3 cellular contexts compared by ENCODE assay signal in the genomic region with DNA sequence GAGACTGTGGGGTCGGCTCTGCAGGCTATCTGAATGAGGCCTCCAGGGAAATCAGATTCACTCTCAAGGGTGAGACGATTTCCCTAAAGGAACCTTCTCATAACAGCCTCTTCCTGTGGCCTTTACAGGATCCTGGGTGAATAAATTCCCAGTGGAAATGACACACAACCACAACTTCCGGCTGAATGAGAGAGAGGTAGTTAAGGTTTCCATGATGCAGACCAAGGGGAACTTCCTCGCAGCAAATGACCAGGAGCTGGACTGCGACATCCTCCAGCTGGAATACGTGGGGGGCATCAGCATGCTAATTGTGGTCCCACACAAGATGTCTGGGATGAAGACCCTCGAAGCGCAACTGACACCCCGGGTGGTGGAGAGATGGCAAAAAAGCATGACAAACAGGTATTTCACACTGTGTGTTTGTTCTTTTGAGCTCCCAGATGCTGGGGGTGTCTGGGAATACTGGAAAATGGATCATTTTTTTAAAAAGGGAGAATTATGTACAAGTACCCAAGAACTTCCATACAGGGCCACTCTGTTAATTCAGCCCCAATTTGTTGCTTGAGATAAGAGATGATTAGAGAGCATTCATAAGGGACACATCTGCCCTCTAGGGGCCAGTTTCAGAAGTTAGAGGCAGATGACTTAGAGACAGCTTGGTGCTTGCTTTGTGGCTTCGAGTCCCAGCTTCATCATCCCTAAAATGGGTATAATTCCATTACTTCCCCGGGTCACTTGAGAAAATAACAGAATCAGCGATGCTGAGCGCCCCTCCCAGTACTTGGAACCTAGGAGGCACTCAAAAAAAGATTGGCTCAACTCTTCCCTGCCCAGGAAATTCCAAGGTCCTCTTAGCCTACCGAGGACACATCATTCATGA.
TF ChIP-seq lines count a peak whose summit lies in the region.

No MANE protein-coding gene starts in this region.

TF ChIP-seq in Ishikawa, 13 proteins besides CTCF, POLR2A, EP300 and RAD21:
- no peak for TF ChIP-seq TAF1 (IDR thresholded peaks at IDR 0.05; ENCODE audit: low read depth)
- TF ChIP-seq TEAD4 (IDR thresholded peaks at IDR 0.05), result no peak
- no peak for TF ChIP-seq NFIC (IDR thresholded peaks at IDR 0.05)
- TF ChIP-seq, protein P1, sequence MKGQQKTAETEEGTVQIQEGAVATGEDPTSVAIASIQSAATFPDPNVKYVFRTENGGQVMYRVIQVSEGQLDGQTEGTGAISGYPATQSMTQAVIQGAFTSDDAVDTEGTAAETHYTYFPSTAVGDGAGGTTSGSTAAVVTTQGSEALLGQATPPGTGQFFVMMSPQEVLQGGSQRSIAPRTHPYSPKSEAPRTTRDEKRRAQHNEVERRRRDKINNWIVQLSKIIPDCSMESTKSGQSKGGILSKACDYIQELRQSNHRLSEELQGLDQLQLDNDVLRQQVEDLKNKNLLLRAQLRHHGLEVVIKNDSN (IDR thresholded peaks at IDR 0.05), result no peak
- TF ChIP-seq, protein P2, sequence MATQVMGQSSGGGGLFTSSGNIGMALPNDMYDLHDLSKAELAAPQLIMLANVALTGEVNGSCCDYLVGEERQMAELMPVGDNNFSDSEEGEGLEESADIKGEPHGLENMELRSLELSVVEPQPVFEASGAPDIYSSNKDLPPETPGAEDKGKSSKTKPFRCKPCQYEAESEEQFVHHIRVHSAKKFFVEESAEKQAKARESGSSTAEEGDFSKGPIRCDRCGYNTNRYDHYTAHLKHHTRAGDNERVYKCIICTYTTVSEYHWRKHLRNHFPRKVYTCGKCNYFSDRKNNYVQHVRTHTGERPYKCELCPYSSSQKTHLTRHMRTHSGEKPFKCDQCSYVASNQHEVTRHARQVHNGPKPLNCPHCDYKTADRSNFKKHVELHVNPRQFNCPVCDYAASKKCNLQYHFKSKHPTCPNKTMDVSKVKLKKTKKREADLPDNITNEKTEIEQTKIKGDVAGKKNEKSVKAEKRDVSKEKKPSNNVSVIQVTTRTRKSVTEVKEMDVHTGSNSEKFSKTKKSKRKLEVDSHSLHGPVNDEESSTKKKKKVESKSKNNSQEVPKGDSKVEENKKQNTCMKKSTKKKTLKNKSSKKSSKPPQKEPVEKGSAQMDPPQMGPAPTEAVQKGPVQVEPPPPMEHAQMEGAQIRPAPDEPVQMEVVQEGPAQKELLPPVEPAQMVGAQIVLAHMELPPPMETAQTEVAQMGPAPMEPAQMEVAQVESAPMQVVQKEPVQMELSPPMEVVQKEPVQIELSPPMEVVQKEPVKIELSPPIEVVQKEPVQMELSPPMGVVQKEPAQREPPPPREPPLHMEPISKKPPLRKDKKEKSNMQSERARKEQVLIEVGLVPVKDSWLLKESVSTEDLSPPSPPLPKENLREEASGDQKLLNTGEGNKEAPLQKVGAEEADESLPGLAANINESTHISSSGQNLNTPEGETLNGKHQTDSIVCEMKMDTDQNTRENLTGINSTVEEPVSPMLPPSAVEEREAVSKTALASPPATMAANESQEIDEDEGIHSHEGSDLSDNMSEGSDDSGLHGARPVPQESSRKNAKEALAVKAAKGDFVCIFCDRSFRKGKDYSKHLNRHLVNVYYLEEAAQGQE (IDR thresholded peaks at IDR 0.05; ENCODE audit: low read depth), result no peak
- no peak for TF ChIP-seq YY1 (IDR thresholded peaks at IDR 0.05; ENCODE audit: low read depth)
- TF ChIP-seq, protein P3, sequence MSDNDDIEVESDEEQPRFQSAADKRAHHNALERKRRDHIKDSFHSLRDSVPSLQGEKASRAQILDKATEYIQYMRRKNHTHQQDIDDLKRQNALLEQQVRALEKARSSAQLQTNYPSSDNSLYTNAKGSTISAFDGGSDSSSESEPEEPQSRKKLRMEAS (IDR thresholded peaks at IDR 0.05), result no peak
- no peak for TF ChIP-seq CREB1 (IDR thresholded peaks at IDR 0.05; ENCODE audit: low read depth)
- no peak for TF ChIP-seq FOXM1 (IDR thresholded peaks at IDR 0.05; ENCODE audit: borderline replicate concordance, low read depth)
- TF ChIP-seq CEBPB (IDR thresholded peaks at IDR 0.05), result no peak
- no peak for TF ChIP-seq TCF12 (IDR thresholded peaks at IDR 0.05; ENCODE audit: low read depth)
- TF ChIP-seq ZBTB7A (IDR thresholded peaks at IDR 0.05; ENCODE audit: low read depth), result no peak
- no peak for TF ChIP-seq EGR1 (IDR thresholded peaks at IDR 0.05)

TF ChIP-seq in SK-N-SH, 30 proteins besides CTCF, POLR2A, EP300 and RAD21:
- TF ChIP-seq, protein P4, sequence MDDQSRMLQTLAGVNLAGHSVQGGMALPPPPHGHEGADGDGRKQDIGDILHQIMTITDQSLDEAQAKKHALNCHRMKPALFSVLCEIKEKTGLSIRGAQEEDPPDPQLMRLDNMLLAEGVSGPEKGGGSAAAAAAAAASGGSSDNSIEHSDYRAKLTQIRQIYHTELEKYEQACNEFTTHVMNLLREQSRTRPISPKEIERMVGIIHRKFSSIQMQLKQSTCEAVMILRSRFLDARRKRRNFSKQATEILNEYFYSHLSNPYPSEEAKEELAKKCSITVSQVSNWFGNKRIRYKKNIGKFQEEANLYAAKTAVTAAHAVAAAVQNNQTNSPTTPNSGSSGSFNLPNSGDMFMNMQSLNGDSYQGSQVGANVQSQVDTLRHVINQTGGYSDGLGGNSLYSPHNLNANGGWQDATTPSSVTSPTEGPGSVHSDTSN (IDR thresholded peaks at IDR 0.05), result no peak
- TF ChIP-seq SMC3 (IDR thresholded peaks at IDR 0.05; ENCODE audit: low read depth, low read length), result 0 out of 2 replicates have a peak, but pooled peaks have one; percentile 10

TF ChIP-seq in K562, 482 proteins besides CTCF, POLR2A, EP300 and RAD21 (continues in another document):
- TF ChIP-seq ILK (tag; IDR thresholded peaks at IDR 0.05; ENCODE audit: borderline replicate concordance, low read depth), result no peak
- TF ChIP-seq, protein P5, sequence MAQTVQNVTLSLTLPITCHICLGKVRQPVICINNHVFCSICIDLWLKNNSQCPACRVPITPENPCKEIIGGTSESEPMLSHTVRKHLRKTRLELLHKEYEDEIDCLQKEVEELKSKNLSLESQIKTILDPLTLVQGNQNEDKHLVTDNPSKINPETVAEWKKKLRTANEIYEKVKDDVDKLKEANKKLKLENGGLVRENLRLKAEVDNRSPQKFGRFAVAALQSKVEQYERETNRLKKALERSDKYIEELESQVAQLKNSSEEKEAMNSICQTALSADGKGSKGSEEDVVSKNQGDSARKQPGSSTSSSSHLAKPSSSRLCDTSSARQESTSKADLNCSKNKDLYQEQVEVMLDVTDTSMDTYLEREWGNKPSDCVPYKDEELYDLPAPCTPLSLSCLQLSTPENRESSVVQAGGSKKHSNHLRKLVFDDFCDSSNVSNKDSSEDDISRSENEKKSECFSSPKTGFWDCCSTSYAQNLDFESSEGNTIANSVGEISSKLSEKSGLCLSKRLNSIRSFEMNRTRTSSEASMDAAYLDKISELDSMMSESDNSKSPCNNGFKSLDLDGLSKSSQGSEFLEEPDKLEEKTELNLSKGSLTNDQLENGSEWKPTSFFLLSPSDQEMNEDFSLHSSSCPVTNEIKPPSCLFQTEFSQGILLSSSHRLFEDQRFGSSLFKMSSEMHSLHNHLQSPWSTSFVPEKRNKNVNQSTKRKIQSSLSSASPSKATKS (CRISPR knock-in tag; IDR thresholded peaks at IDR 0.05), result no peak
- TF ChIP-seq PHF8 (IDR thresholded peaks at IDR 0.05; ENCODE audit: borderline replicate concordance, low read length), result no peak
- no peak for TF ChIP-seq ZNF507 (tag; conservative IDR thresholded peaks at IDR 0.05)
- no peak for TF ChIP-seq ZNF76 (CRISPR knock-in tag; IDR thresholded peaks at IDR 0.05; ENCODE audit: borderline replicate concordance)
- TF ChIP-seq TCF7L2 (IDR thresholded peaks at IDR 0.05; ENCODE audit: low read depth, low read length), result no peak
- TF ChIP-seq SAFB (IDR thresholded peaks at IDR 0.05; ENCODE audit: borderline replicate concordance, low read depth, low read length), result no peak
- no peak for TF ChIP-seq STAT5B (CRISPR knock-in tag; IDR thresholded peaks at IDR 0.05)
- TF ChIP-seq, protein P6, sequence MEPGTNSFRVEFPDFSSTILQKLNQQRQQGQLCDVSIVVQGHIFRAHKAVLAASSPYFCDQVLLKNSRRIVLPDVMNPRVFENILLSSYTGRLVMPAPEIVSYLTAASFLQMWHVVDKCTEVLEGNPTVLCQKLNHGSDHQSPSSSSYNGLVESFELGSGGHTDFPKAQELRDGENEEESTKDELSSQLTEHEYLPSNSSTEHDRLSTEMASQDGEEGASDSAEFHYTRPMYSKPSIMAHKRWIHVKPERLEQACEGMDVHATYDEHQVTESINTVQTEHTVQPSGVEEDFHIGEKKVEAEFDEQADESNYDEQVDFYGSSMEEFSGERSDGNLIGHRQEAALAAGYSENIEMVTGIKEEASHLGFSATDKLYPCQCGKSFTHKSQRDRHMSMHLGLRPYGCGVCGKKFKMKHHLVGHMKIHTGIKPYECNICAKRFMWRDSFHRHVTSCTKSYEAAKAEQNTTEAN (CRISPR knock-in tag; IDR thresholded peaks at IDR 0.05), result no peak
- TF ChIP-seq SMARCA4 (IDR thresholded peaks at IDR 0.05), result no peak
- no peak for TF ChIP-seq NCOA1 (IDR thresholded peaks at IDR 0.05; ENCODE audit: low read depth)
- TF ChIP-seq PHF20 (IDR thresholded peaks at IDR 0.05; ENCODE audit: partially characterized antibody), result no peak
- TF ChIP-seq ARNT (IDR thresholded peaks at IDR 0.05), result no peak
- TF ChIP-seq ZNF431 (CRISPR knock-in tag; IDR thresholded peaks at IDR 0.05), result no peak
- TF ChIP-seq RCOR1 (IDR thresholded peaks at IDR 0.05; ENCODE audit: borderline replicate concordance in 1 of 2, low read depth in 2 of 2, low read length in 2 of 2), result peak; percentile 28 to 93; a peak in 3 of 4 replicates
- no peak for TF ChIP-seq DIDO1 (tag; IDR thresholded peaks at IDR 0.05; ENCODE audit: low read depth)
- no peak for TF ChIP-seq MECOM (CRISPR knock-in tag; IDR thresholded peaks at IDR 0.05)
- TF ChIP-seq, protein P7, sequence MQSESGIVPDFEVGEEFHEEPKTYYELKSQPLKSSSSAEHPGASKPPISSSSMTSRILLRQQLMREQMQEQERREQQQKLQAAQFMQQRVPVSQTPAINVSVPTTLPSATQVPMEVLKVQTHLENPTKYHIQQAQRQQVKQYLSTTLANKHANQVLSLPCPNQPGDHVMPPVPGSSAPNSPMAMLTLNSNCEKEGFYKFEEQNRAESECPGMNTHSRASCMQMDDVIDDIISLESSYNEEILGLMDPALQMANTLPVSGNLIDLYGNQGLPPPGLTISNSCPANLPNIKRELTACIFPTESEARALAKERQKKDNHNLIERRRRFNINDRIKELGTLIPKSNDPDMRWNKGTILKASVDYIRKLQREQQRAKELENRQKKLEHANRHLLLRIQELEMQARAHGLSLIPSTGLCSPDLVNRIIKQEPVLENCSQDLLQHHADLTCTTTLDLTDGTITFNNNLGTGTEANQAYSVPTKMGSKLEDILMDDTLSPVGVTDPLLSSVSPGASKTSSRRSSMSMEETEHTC (IDR thresholded peaks at IDR 0.05), result no peak
- TF ChIP-seq, protein P8, sequence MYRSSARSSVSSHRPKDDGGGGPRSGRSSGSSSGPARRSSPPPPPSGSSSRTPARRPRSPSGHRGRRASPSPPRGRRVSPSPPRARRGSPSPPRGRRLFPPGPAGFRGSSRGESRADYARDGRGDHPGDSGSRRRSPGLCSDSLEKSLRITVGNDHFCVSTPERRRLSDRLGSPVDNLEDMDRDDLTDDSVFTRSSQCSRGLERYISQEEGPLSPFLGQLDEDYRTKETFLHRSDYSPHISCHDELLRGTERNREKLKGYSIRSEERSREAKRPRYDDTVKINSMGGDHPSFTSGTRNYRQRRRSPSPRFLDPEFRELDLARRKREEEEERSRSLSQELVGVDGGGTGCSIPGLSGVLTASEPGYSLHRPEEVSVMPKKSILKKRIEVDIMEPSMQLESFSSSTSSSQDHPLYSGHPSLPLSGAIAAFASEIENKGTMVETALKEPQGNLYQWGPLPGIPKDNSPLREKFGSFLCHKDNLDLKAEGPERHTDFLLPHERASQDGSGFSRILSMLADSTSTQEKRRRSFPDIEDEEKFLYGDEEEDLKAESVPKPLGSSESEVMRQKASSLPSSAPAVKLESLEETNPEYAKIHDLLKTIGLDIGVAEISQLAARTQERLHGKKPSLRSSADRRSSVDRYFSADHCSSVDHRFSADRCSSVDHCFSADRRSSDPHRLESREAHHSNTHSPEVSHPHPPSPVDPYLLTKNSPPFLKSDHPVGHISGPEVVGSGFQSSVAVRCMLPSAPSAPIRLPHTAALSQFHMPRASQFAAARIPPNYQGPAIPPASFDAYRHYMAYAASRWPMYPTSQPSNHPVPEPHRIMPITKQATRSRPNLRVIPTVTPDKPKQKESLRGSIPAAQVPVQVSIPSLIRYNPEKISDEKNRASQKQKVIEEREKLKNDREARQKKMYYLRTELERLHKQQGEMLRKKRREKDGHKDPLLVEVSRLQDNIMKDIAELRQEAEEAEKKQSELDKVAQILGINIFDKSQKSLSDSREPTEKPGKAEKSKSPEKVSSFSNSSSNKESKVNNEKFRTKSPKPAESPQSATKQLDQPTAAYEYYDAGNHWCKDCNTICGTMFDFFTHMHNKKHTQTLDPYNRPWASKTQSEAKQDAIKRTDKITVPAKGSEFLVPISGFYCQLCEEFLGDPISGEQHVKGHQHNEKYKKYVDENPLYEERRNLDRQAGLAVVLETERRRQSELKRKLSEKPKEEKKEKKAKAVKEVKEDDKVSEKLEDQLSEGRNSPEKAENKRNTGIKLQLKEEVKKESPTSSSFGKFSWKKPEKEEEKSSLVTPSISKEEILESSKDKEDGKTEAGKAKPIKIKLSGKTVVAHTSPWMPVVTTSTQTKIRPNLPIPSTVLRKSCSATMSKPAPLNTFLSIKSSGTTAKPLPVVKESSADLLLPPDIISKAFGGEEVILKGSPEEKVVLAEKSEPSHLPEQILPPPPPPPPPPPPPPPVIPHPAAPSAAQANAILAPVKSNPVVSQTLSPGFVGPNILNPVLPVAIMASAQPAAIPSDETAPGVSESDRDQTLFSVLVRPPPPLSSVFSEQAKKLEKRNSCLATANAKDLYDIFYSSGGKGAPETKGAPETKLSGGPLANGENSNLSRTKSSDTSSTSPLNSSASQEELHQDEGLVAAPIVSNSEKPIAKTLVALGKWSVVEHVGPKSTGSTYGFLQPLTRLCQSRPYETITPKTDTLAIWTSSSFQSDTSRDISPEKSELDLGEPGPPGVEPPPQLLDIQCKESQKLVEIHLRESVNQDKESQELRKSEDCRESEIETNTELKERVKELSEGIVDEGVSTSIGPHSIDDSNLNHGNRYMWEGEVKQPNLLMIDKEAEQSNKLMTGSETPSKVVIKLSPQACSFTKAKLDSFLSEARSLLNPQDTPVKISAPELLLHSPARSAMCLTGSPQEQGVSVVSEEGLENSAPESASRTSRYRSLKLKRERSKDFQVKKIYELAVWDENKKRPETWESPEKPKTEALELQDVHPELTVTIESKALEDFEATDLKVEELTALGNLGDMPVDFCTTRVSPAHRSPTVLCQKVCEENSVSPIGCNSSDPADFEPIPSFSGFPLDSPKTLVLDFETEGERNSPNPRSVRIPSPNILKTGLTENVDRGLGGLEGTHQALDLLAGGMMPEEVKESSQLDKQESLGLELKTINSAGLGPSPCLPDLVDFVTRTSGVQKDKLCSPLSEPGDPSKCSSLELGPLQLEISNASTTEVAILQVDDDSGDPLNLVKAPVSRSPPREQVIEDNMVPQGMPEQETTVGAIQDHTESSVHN (IDR thresholded peaks at IDR 0.05; ENCODE audit: borderline replicate concordance in 1 of 2, low read depth in 1 of 2), result no peak
- TF ChIP-seq, protein P9, sequence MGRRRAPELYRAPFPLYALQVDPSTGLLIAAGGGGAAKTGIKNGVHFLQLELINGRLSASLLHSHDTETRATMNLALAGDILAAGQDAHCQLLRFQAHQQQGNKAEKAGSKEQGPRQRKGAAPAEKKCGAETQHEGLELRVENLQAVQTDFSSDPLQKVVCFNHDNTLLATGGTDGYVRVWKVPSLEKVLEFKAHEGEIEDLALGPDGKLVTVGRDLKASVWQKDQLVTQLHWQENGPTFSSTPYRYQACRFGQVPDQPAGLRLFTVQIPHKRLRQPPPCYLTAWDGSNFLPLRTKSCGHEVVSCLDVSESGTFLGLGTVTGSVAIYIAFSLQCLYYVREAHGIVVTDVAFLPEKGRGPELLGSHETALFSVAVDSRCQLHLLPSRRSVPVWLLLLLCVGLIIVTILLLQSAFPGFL (CRISPR knock-in tag; IDR thresholded peaks at IDR 0.05), result no peak
- no peak for TF ChIP-seq NEUROD1 (IDR thresholded peaks at IDR 0.05; ENCODE audit: borderline replicate concordance, low read depth, low read length, partially characterized antibody)
- no peak for TF ChIP-seq ZNF668 (CRISPR knock-in tag; IDR thresholded peaks at IDR 0.05)
- no peak for TF ChIP-seq NR3C1 (CRISPR knock-in tag; IDR thresholded peaks at IDR 0.05)
